20 cellular contexts compared by ENCODE assay signal in genomic region chr13:106987435-106987800, GRCh38.
A peak's percentile ranks its signal among the peaks of the same experiment; 100 is the strongest.
DNase-seq lines count a peak whose midpoint lies in the region; ATAC-seq lines count a peak whose summit lies in the region.
"Had no signal": no experiment of that assay in that cellular context is flagged by ENCODE, and none has a peak within 500 bp of the region (broad histone marks: within the 10 kb centered on the region; RNA-seq: fewer than 3 reads in every experiment).

No MANE protein-coding gene starts in this region.

- ATAC-seq in right cardiac atrium: no peak
- no peak for ATAC-seq in GM21360 (IDR thresholded peaks at IDR 0.05; ENCODE audit: unreplicated experiment)
- ATAC-seq in HG02798 (IDR thresholded peaks at IDR 0.05; ENCODE audit: poor library complexity, unreplicated experiment): no peak
- ATAC-seq: GM12878, HCT116 had no signal

- H3K27me3 ChIP-seq in MG63: no peaks in the 10 kb centered on the region
- no peaks in the 10 kb centered on the region for H3K27me3 ChIP-seq in SJCRH30
- H3K27me3 ChIP-seq in right cardiac atrium (ENCODE audit: control insufficient read depth, insufficient read depth): no peaks in the 10 kb centered on the region

- H3K36me3 ChIP-seq in MG63: no peaks in the 10 kb centered on the region
- no peaks in the 10 kb centered on the region for H3K36me3 ChIP-seq in SJCRH30

- WGBS in right cardiac atrium: 80% methylated on average over 5 of the region's 5 CpGs

- peak overlapping the region; percentile 90 for H3K27ac ChIP-seq in SJCRH30
- no peak overlapping the region for H3K27ac ChIP-seq in right cardiac atrium (ENCODE audit: low read length)
- H3K27ac ChIP-seq: 22Rv1 had no signal

- DNase-seq in DMS 273 (lab: John Stamatoyannopoulos, UW; ENCODE audit: unreplicated experiment) (peak; percentile 11), DMS 273 treated with DMSO at 0.1 percent for 48 hours (lab: John Stamatoyannopoulos, UW) (no peak), MG63 (peak; percentile 71), SJCRH30 (peak; percentile 70 to 72), right cardiac atrium (peak in 2 of 3 donors; percentile 53 to 60), HT-29 (ENCODE audit: low spot score) (no peak)
- DNase-seq: CD4-positive, CD25-positive, alpha-beta regulatory T cell; COR-L47; GF-D8; GOT3; NCI-H1417; NCI-H2029; NCI-H774; OCI-M1; SIG-M5 had no signal

- intact Hi-C loops in right cardiac atrium (cut with DNase I): no loop called here

- H3K4me1 ChIP-seq in SJCRH30 (peaks cover 25% of the 10 kb centered on the region), right cardiac atrium (ENCODE audit: control insufficient read depth, insufficient read depth, low read length) (no peaks in the 10 kb centered on the region)

- H3K9me3 ChIP-seq in MG63 (no peaks in the 10 kb centered on the region), SJCRH30 (replicated peaks) (no peaks in the 10 kb centered on the region), right cardiac atrium (ENCODE audit: control insufficient read depth, low read length) (no peaks in the 10 kb centered on the region)

- H3K4me3 ChIP-seq in MG63 (no peak overlapping the region), SJCRH30 (no peak overlapping the region), right cardiac atrium (ENCODE audit: low read length) (no peak overlapping the region)
- H3K4me3 ChIP-seq: GM12878 had no signal

Comparison
In these comparisons a context has a peak if more than half of its experiments do, and no peak if none do; other contexts are left out.
1. DNase-seq: peak in DMS 273 (single experiment), MG63 (single experiment), SJCRH30 (2 of 2) and right cardiac atrium (2 of 3); none in DMS 273 treated with DMSO at 0.1 percent for 48 hours (single experiment) and HT-29 (single experiment).